8 cellular contexts compared by ENCODE assay signal in genomic region chr10:15168781-15169554, GRCh38. TPM values are rescaled to one million over a fixed set of nuclear protein-coding genes. Genes with fewer than 3 reads are reported as not detected.
DNase-seq lines count a peak whose midpoint lies in the region; ATAC-seq and TF ChIP-seq lines count a peak whose summit lies in the region.

No MANE protein-coding gene starts in this region.

- peaks cover 0 to 25% (median 15%) of the 10 kb centered on the region in 4 donors for H3K4me1 ChIP-seq in tibial artery

- peak overlapping the region; percentile 43 for H3K4me3 Mint-ChIP-seq in HFFc6

- DNase-seq in GM03348 (ENCODE audit: low spot score), result peak; percentile 99
- peak; percentile 91 for DNase-seq in HFFc6
- peak; percentile 87 for DNase-seq in NB4 (ENCODE audit: low read depth)
- DNase-seq in SW 1271 (lab: John Stamatoyannopoulos, UW), result peak; percentile 38 to 76
- peak; percentile 93 for DNase-seq in activated naive CD8-positive, alpha-beta T cell treated with anti-CD3 and anti-CD28 coated beads, Interleukin-2, amount 50 U/mL, for 16 hours (ENCODE audit: low read depth, low spot score)
- peak; percentile 96 for DNase-seq in Right ventricle myocardium superior
- peak; percentile 91 to 99 (median 97) for DNase-seq in posterior cingulate gyrus
- DNase-seq in tibial artery, result peak; percentile 93 to 97

- no peaks in the 10 kb centered on the region for H3K36me3 ChIP-seq in tibial artery

- peak overlapping the region in 1 of 2 donors; percentile 58 for H3K27ac ChIP-seq in tibial artery

- H3K36me3 Mint-ChIP-seq in HFFc6 (ENCODE audit: low read depth), result peaks cover 13% of the 10 kb centered on the region; the same call in 1 of the 2 replicates

- intact Hi-C loops in Right ventricle myocardium superior (cut with DNase I), result no loop called here
- intact Hi-C loops in posterior cingulate gyrus (cut with DNase I), result loop anchor here (5.0 kb wide), 1 partner anchor 72 kb away; the partner anchor contains the start of gene RPP38
- intact Hi-C loops in tibial artery (cut with DNase I; ENCODE audit: low total_unique reads), result loop anchor here (10.0 kb wide), 1 partner anchor 74 kb away; the partner anchor contains the start of gene RPP38

- no peaks in the 10 kb centered on the region for H3K27me3 ChIP-seq in tibial artery

- no peaks in the 10 kb centered on the region for H3K9me3 ChIP-seq in tibial artery

- H3K4me3 ChIP-seq in NB4 (ENCODE audit: low read depth, low read length) (no peak overlapping the region), tibial artery (peak overlapping the region; percentile 16 to 20)

- peaks cover 27% of the 10 kb centered on the region for H3K4me1 Mint-ChIP-seq in HFFc6 (ENCODE audit: low read depth)

- H3K9me3 Mint-ChIP-seq in HFFc6, result no peaks in the 10 kb centered on the region

- peaks cover 4% of the 10 kb centered on the region; the same call in 1 of the 2 replicates for H3K27me3 Mint-ChIP-seq in HFFc6 (ENCODE audit: insufficient read depth)

- ATAC-seq in Right ventricle myocardium superior (ENCODE audit: poor library complexity), result peak; percentile 88

- H3K27ac Mint-ChIP-seq in HFFc6, result no peak overlapping the region

- no peak for TF ChIP-seq POLR2A in NB4 (IDR thresholded peaks at IDR 0.05; ENCODE audit: extremely low read depth, insufficient read length)

- TF ChIP-seq CTCF in HFFc6 (IDR thresholded peaks at IDR 0.05) (no peak), NB4 (IDR thresholded peaks at IDR 0.05; ENCODE audit: low read depth, low read length) (no peak), tibial artery (IDR thresholded peaks at IDR 0.05) (no peak)

RNA-seq across cellular contexts. Expression of gene NMT2, which starts 0.5 kb away (rescaled TPM):
- 10 to 100 TPM; 29.4 to 67.3 (median 62.6) TPM for total RNA-seq in HFFc6 (2021; fragmentation: NEBNext Ultra II Directional; extraction: Animal tissue kit (Norgen Biotek cat#: 25700))
- 14.6 TPM for total RNA-seq in Right ventricle myocardium superior
